23 cellular contexts compared by ENCODE assay signal in genomic region chr2:239594772-239595608, GRCh38.
DNase-seq lines count a peak whose midpoint lies in the region; ATAC-seq, FAIRE-seq and TF ChIP-seq lines count a peak whose summit lies in the region.
"Had no signal": no experiment of that assay in that cellular context is flagged by ENCODE, and none has a peak within 500 bp of the region (broad histone marks: within the 10 kb centered on the region; RNA-seq: fewer than 3 reads in every experiment).

No MANE protein-coding gene starts in this region.

- no peaks in the 10 kb centered on the region for H3K36me3 Mint-ChIP-seq in activated T-cell treated with anti-CD3 and anti-CD28 coated beads, Interleukin-2, amount 50 U/mL, for 4 hours (ENCODE audit: insufficient read depth)

- TF ChIP-seq POLR2A in suprapubic skin (IDR thresholded peaks at IDR 0.05) = no peak

- no peak overlapping the region for H3K4me3 Mint-ChIP-seq in activated T-cell treated with anti-CD3 and anti-CD28 coated beads, Interleukin-2, amount 50 U/mL, for 4 hours
- H3K4me3 Mint-ChIP-seq: activated T-helper 1 cell treated with anti-CD3 and anti-CD28 coated beads, Interleukin-12 subunit alpha, Interleukin-12 subunit beta, Interleukin-2, Interleukin-4 antibody, amounts not matched to agents 30 ng/mL and 10 ng/mL and 1 ng/mL, durations not matched to agents 14 hours and 24 hours and 36 hours had no signal

- no peaks in the 10 kb centered on the region for H3K27me3 ChIP-seq in RWPE2 (ENCODE audit: insufficient read depth, poor library complexity, severe bottlenecking)
- H3K27me3 ChIP-seq in suprapubic skin = no peaks in the 10 kb centered on the region
- no peaks in the 10 kb centered on the region for H3K27me3 ChIP-seq in MG63
- H3K27me3 ChIP-seq: right atrium auricular region had no signal

- H3K4me1 ChIP-seq in RWPE2 (ENCODE audit: insufficient read depth, poor library complexity, severe bottlenecking) = no peaks in the 10 kb centered on the region
- H3K4me1 ChIP-seq in kidney (ENCODE audit: control insufficient read depth in 1 of 2, insufficient read depth in 1 of 2, low read depth in 1 of 2, low read length in 2 of 2) = no peaks in the 10 kb centered on the region
- H3K4me1 ChIP-seq in suprapubic skin = peaks cover 3% of the 10 kb centered on the region
- H3K4me1 ChIP-seq: right atrium auricular region, SJCRH30 had no signal

- ATAC-seq in activated T-cell treated with anti-CD3 and anti-CD28 coated beads, Interleukin-2, amount 50 U/mL, for 4 hours = no peak
- ATAC-seq in RWPE2 (ENCODE audit: low read depth) = no peak
- no peak for ATAC-seq in GM18867 (IDR thresholded peaks at IDR 0.05; ENCODE audit: unreplicated experiment)

- TF ChIP-seq EP300 in suprapubic skin (IDR thresholded peaks at IDR 0.05) = no peak

- intact Hi-C loops in kidney (cut with DNase I) = no loop called here

- no peaks in the 10 kb centered on the region for H3K9me3 ChIP-seq in RWPE2 (ENCODE audit: severe bottlenecking)
- H3K9me3 ChIP-seq in kidney (ENCODE audit: control insufficient read depth in 1 of 2, low read length in 2 of 2) = no peaks in the 10 kb centered on the region
- no peaks in the 10 kb centered on the region for H3K9me3 ChIP-seq in suprapubic skin
- H3K9me3 ChIP-seq in MG63 = no peaks in the 10 kb centered on the region
- H3K9me3 ChIP-seq: right atrium auricular region, SJCRH30 had no signal

- no peaks in the 10 kb centered on the region for H3K4me1 Mint-ChIP-seq in activated T-cell treated with anti-CD3 and anti-CD28 coated beads, Interleukin-2, amount 50 U/mL, for 4 hours (ENCODE audit: low read depth)

- no peaks in the 10 kb centered on the region for H3K27me3 Mint-ChIP-seq in activated T-cell treated with anti-CD3 and anti-CD28 coated beads, Interleukin-2, amount 50 U/mL, for 4 hours (ENCODE audit: low read depth)

- TF ChIP-seq CTCF in RWPE2 (IDR thresholded peaks at IDR 0.05; ENCODE audit: poor library complexity, severe bottlenecking) (no peak), kidney (IDR thresholded peaks at IDR 0.05; ENCODE audit: borderline replicate concordance, extremely low read depth, insufficient read depth) (no peak), suprapubic skin (IDR thresholded peaks at IDR 0.05) (no peak)

- H3K9ac ChIP-seq in kidney (ENCODE audit: low read length in 2 of 2) = no peak overlapping the region

- H3K9me3 Mint-ChIP-seq in activated T-cell treated with anti-CD3 and anti-CD28 coated beads, Interleukin-2, amount 50 U/mL, for 4 hours = no peaks in the 10 kb centered on the region

- H3K4me3 ChIP-seq in RWPE2 (ENCODE audit: severe bottlenecking) (no peak overlapping the region), kidney (ENCODE audit: low read length in 2 of 2) (no peak overlapping the region), suprapubic skin (no peak overlapping the region), MG63 (no peak overlapping the region)
- H3K4me3 ChIP-seq: right atrium auricular region, SJCRH30 had no signal

- WGBS in suprapubic skin = 94% methylated on average over 19 of the region's 20 CpGs

- H3K36me3 ChIP-seq in RWPE2 (ENCODE audit: low read depth) = no peaks in the 10 kb centered on the region
- H3K36me3 ChIP-seq in kidney (ENCODE audit: control insufficient read depth in 1 of 2, insufficient read depth in 2 of 2, low read length in 2 of 2) = no peaks in the 10 kb centered on the region
- no peaks in the 10 kb centered on the region for H3K36me3 ChIP-seq in suprapubic skin
- no peaks in the 10 kb centered on the region for H3K36me3 ChIP-seq in MG63
- H3K36me3 ChIP-seq: right atrium auricular region, SJCRH30 had no signal

- DNase-seq in activated T-cell treated with anti-CD3 and anti-CD28 coated beads, Interleukin-2, amount 50 U/mL, for 1 hour = peak; percentile 10
- no peak for DNase-seq in activated T-cell treated with anti-CD3 and anti-CD28 coated beads, Interleukin-2, amount 50 U/mL, for 4 hours
- DNase-seq in RWPE2 (ENCODE audit: low spot score) (peak; percentile 33), kidney (peak; percentile 43), suprapubic skin (ENCODE audit: low spot score in 2 of 2) (peak; percentile 42 to 76), MG63 (no peak), NCI-H128 (lab: John Stamatoyannopoulos, UW; ENCODE audit: unreplicated experiment) (no peak)
- DNase-seq: activated CD4-positive, alpha-beta T cell treated with anti-CD3 and anti-CD28 coated beads, Interleukin-2, amount 50 U/mL, for 48 hours; dermis blood vessel endothelial cell; GDM1; IMR-90; mammary epithelial cell; NCI-H1436; NCI-H774; stimulated activated CD4-positive, alpha-beta T cell treated with anti-CD3 and anti-CD28 coated beads, Interleukin-15, amount 100 ng/mL, for 24 hours; T-helper 1 cell had no signal

- no peak for FAIRE-seq in kidney (lab: Jason Lieb, UNC)
- FAIRE-seq: bronchial epithelial cell, keratinocyte had no signal

- H3K27ac ChIP-seq in RWPE2 (ENCODE audit: poor library complexity, severe bottlenecking) = no peak overlapping the region
- H3K27ac ChIP-seq in kidney (ENCODE audit: low read depth in 2 of 2, low read length in 2 of 2) = no peak overlapping the region
- H3K27ac ChIP-seq in suprapubic skin = no peak overlapping the region
- H3K27ac ChIP-seq: C4-2B, right atrium auricular region, SJCRH30 had no signal

Comparison
In these comparisons a context has a peak if more than half of its experiments do, and no peak if none do; other contexts are left out.
1. DNase-seq: peak in activated T-cell treated with anti-CD3 and anti-CD28 coated beads, Interleukin-2, amount 50 U/mL, for 1 hour (single experiment), RWPE2 (single experiment), kidney (single experiment) and suprapubic skin (2 of 2); none in activated T-cell treated with anti-CD3 and anti-CD28 coated beads, Interleukin-2, amount 50 U/mL, for 4 hours (single experiment), MG63 (single experiment) and NCI-H128 (single experiment).